ENCODE assay signal across 11 cellular contexts in the genomic region with DNA sequence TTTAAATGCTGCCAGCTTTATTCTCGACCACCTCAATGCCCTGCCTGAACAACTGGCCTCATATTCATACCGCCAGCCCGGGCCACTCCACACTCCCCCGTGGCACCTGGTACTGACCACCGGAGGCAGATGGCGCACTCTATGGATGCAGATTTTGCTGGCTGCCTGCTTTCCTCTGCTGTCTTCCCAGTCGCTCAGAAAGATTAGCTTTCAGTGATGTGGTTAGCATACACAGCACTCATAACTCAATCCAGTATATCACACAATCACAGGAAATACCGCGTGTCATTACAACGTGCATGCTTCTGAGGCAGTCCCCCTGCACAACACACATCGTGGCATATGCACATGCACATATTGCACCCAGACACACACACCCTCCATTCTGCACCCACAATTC.
DNase-seq lines count a peak whose midpoint lies in the region; ATAC-seq and TF ChIP-seq lines count a peak whose summit lies in the region.
"Had no signal": no experiment of that assay in that cellular context is flagged by ENCODE, and none has a peak within 500 bp of the region (broad histone marks: within the 10 kb centered on the region; RNA-seq: fewer than 3 reads in every experiment).

No MANE protein-coding gene starts in this region.

- no peak overlapping the region for H3K4me3 Mint-ChIP-seq in activated CD4-positive, alpha-beta T cell treated with anti-CD3 and anti-CD28 coated beads, Interleukin-2, amount 10 ng/mL, durations not matched to agents 7 days and 5 days
- H3K4me3 Mint-ChIP-seq in immature natural killer cell = peak overlapping the region in 2 of 5 donors; percentile 8 to 9
- H3K4me3 Mint-ChIP-seq: B cell, memory B cell had no signal

- WGBS in upper lobe of left lung, 2 donors = 7 to 43% methylated on average over 2 to 11 of the region's 11 CpGs

- H3K27me3 ChIP-seq in upper lobe of left lung = no peaks in the 10 kb centered on the region

- H3K36me3 ChIP-seq in upper lobe of left lung = no peaks in the 10 kb centered on the region

- H3K4me1 Mint-ChIP-seq in activated CD4-positive, alpha-beta T cell treated with anti-CD3 and anti-CD28 coated beads, Interleukin-2, amount 10 ng/mL, durations not matched to agents 7 days and 5 days = peaks cover 14% of the 10 kb centered on the region
- peaks cover 8 to 13% of the 10 kb centered on the region in 2 donors for H3K4me1 Mint-ChIP-seq in immature natural killer cell

- H3K27me3 Mint-ChIP-seq in activated CD4-positive, alpha-beta T cell treated with anti-CD3 and anti-CD28 coated beads, Interleukin-2, amount 10 ng/mL, durations not matched to agents 7 days and 5 days = no peaks in the 10 kb centered on the region
- H3K27me3 Mint-ChIP-seq in immature natural killer cell (ENCODE audit: low read depth in 3 of 3) = peaks cover 0 to 8% (median 3%) of the 10 kb centered on the region in 3 donors

- no peaks in the 10 kb centered on the region for H3K9me3 Mint-ChIP-seq in activated CD4-positive, alpha-beta T cell treated with anti-CD3 and anti-CD28 coated beads, Interleukin-2, amount 10 ng/mL, durations not matched to agents 7 days and 5 days
- no peaks in the 10 kb centered on the region for H3K9me3 Mint-ChIP-seq in immature natural killer cell
- H3K9me3 Mint-ChIP-seq: memory B cell had no signal

- ATAC-seq in upper lobe of left lung (ENCODE audit: low FRiP score in 2 of 2) (no peak), HG03520 (IDR thresholded peaks at IDR 0.05; ENCODE audit: unreplicated experiment) (no peak)

- peaks cover 3 to 14% (median 7%) of the 10 kb centered on the region in 4 donors for H3K4me1 ChIP-seq in upper lobe of left lung

- CTCF ChIA-PET in activated CD4-positive, alpha-beta T cell treated with anti-CD3 and anti-CD28 coated beads, Interleukin-2, amount 10 ng/mL, durations not matched to agents 7 days and 5 days (lab: Charles Lee) = interaction anchor here (0.9 kb wide), 2 partner anchors 8 to 76 kb away, joined by 3 to 4 read pairs; no protein-coding TSS in a partner anchor

- H3K4me3 ChIP-seq in upper lobe of left lung = no peak overlapping the region

- TF ChIP-seq CTCF in upper lobe of left lung (IDR thresholded peaks at IDR 0.05) = no peak

- no peaks in the 10 kb centered on the region for H3K9me3 ChIP-seq in upper lobe of left lung

- H3K27ac ChIP-seq in upper lobe of left lung = no peak overlapping the region

- peak; percentile 16 for DNase-seq in activated CD4-positive, alpha-beta T cell treated with anti-CD3 and anti-CD28 coated beads, Interleukin-2, amount 10 ng/mL, durations not matched to agents 7 days and 5 days
- DNase-seq in activated CD4-positive, alpha-beta T cell treated with anti-CD3 and anti-CD28 coated beads for 1 hour = no peak
- DNase-seq in NCI-H2107 (lab: John Stamatoyannopoulos, UW) = peak; percentile 15
- DNase-seq in dermis microvascular lymphatic vessel endothelial cell (ENCODE audit: low read depth in 2 of 2) = peak; percentile 65 to 81
- DNase-seq in pulmonary artery endothelial cell (ENCODE audit: low read depth, low spot score) = peak; percentile 44
- no peak for DNase-seq in upper lobe of left lung
- DNase-seq in immature natural killer cell = no peak
- DNase-seq: stimulated activated naive CD4-positive, alpha-beta T cell treated with Interleukin-2 at 50 U/mL for 16 hours had no signal

- H3K36me3 Mint-ChIP-seq in activated CD4-positive, alpha-beta T cell treated with anti-CD3 and anti-CD28 coated beads, Interleukin-2, amount 10 ng/mL, durations not matched to agents 7 days and 5 days (ENCODE audit: low read depth) = no peaks in the 10 kb centered on the region
- no peaks in the 10 kb centered on the region for H3K36me3 Mint-ChIP-seq in immature natural killer cell
- H3K36me3 Mint-ChIP-seq: memory B cell had no signal

- TF ChIP-seq POLR2A in upper lobe of left lung (IDR thresholded peaks at IDR 0.05) = no peak

- no peak for TF ChIP-seq EP300 in upper lobe of left lung (IDR thresholded peaks at IDR 0.05)

- POLR2A ChIA-PET in activated CD4-positive, alpha-beta T cell treated with anti-CD3 and anti-CD28 coated beads, Interleukin-2, amount 10 ng/mL, durations not matched to agents 7 days and 5 days (lab: Charles Lee) = no interaction called here

- H3K27ac Mint-ChIP-seq in activated CD4-positive, alpha-beta T cell treated with anti-CD3 and anti-CD28 coated beads, Interleukin-2, amount 10 ng/mL, durations not matched to agents 7 days and 5 days = no peak overlapping the region
- H3K27ac Mint-ChIP-seq in immature natural killer cell = no peak overlapping the region
- H3K27ac Mint-ChIP-seq: B cell, memory B cell had no signal

Comparison
In these comparisons a context has a peak if more than half of its experiments do, and no peak if none do; other contexts are left out.
1. DNase-seq: peak in activated CD4-positive, alpha-beta T cell treated with anti-CD3 and anti-CD28 coated beads, Interleukin-2, amount 10 ng/mL, durations not matched to agents 7 days and 5 days (single experiment), NCI-H2107 (single experiment), dermis microvascular lymphatic vessel endothelial cell (2 of 2) and pulmonary artery endothelial cell (single experiment); none in activated CD4-positive, alpha-beta T cell treated with anti-CD3 and anti-CD28 coated beads for 1 hour (single experiment), upper lobe of left lung (0 of 2) and immature natural killer cell (0 of 3).